In genomic region chr2:121659933-121660332, GRCh38 we compare ENCODE assay signal across 1 cellular context.
TF ChIP-seq lines count a peak whose summit lies in the region.

No MANE protein-coding gene starts in this region.

TF ChIP-seq in HepG2, 621 proteins besides CTCF, POLR2A, EP300 and RAD21 (continued from another document and continues in another):
- TF ChIP-seq ARID3A (IDR thresholded peaks at IDR 0.05; ENCODE audit: low read depth, low read length) (no peak), FOXA1 (IDR thresholded peaks at IDR 0.05) (no peak), FOXA1 (CRISPR knock-in tag; IDR thresholded peaks at IDR 0.05) (no peak), RNF2 (conservative IDR thresholded peaks at IDR 0.05; ENCODE audit: low read depth) (no peak), ZBTB26 (CRISPR knock-in tag; IDR thresholded peaks at IDR 0.05; ENCODE audit: borderline replicate concordance) (peak; percentile 99), ZNF18 (CRISPR knock-in tag; IDR thresholded peaks at IDR 0.05; ENCODE audit: insufficient replicate concordance) (peak; percentile 52), RXRB (CRISPR knock-in tag; IDR thresholded peaks at IDR 0.05; ENCODE audit: borderline replicate concordance) (peak; percentile 83), ZNF780A (CRISPR knock-in tag; IDR thresholded peaks at IDR 0.05) (no peak), MYC (CRISPR knock-in tag; IDR thresholded peaks at IDR 0.05; ENCODE audit: borderline replicate concordance) (no peak), ZNF607 (CRISPR knock-in tag; IDR thresholded peaks at IDR 0.05; ENCODE audit: borderline replicate concordance) (peak; percentile 57; the same call in 1 of the 2 replicates), MAX (IDR thresholded peaks at IDR 0.05) (peak; percentile 18; the same call in 1 of the 2 replicates), ISX (CRISPR knock-in tag; conservative IDR thresholded peaks at IDR 0.05) (no peak), ZNF232 (CRISPR knock-in tag; IDR thresholded peaks at IDR 0.05; ENCODE audit: borderline replicate concordance) (0 out of 2 replicates have a peak, but pooled peaks have one; percentile 52), THAP9 (CRISPR knock-in tag; IDR thresholded peaks at IDR 0.05; ENCODE audit: borderline replicate concordance) (no peak), HES4 (CRISPR knock-in tag; IDR thresholded peaks at IDR 0.05; ENCODE audit: borderline replicate concordance) (no peak), NR1H2 (CRISPR knock-in tag; IDR thresholded peaks at IDR 0.05; ENCODE audit: borderline replicate concordance, low read depth) (no peak), ZNF343 (CRISPR knock-in tag; IDR thresholded peaks at IDR 0.05) (no peak), KLF9 (CRISPR knock-in tag; IDR thresholded peaks at IDR 0.05; ENCODE audit: low read depth) (no peak), ZBTB3 (CRISPR knock-in tag; IDR thresholded peaks at IDR 0.05; ENCODE audit: borderline replicate concordance, low read depth) (no peak), KLF12 (CRISPR knock-in tag; IDR thresholded peaks at IDR 0.05; ENCODE audit: borderline replicate concordance) (no peak), TBL1XR1 (IDR thresholded peaks at IDR 0.05; ENCODE audit: borderline replicate concordance, low read length, partially characterized antibody) (no peak), KDM2A (CRISPR knock-in tag; IDR thresholded peaks at IDR 0.05; ENCODE audit: borderline replicate concordance, low read depth) (no peak), HMGXB3 (CRISPR knock-in tag; IDR thresholded peaks at IDR 0.05; ENCODE audit: borderline replicate concordance) (no peak), ZSCAN25 (CRISPR knock-in tag; IDR thresholded peaks at IDR 0.05) (no peak; the same call in 1 of the 2 replicates), TRAFD1 (CRISPR knock-in tag; IDR thresholded peaks at IDR 0.05; ENCODE audit: borderline replicate concordance) (no peak), SP5 (CRISPR knock-in tag; IDR thresholded peaks at IDR 0.05; ENCODE audit: borderline replicate concordance, low read depth) (no peak), SP4 (CRISPR knock-in tag; IDR thresholded peaks at IDR 0.05) (no peak), ETV5 (CRISPR knock-in tag; IDR thresholded peaks at IDR 0.05; ENCODE audit: borderline replicate concordance) (peak; percentile 16; the same call in 1 of the 2 replicates), TAF1 (CRISPR knock-in tag; IDR thresholded peaks at IDR 0.05) (no peak), TOE1 (CRISPR knock-in tag; IDR thresholded peaks at IDR 0.05) (no peak), ZNF12 (CRISPR knock-in tag; IDR thresholded peaks at IDR 0.05) (no peak), ZNF33B (CRISPR knock-in tag; IDR thresholded peaks at IDR 0.05) (no peak), ZNF788 (CRISPR knock-in tag; IDR thresholded peaks at IDR 0.05; ENCODE audit: borderline replicate concordance) (no peak), ZNF549 (CRISPR knock-in tag; IDR thresholded peaks at IDR 0.05) (no peak), ZBTB2 (CRISPR knock-in tag; IDR thresholded peaks at IDR 0.05; ENCODE audit: low read depth) (no peak), ZNF260 (CRISPR knock-in tag; IDR thresholded peaks at IDR 0.05; ENCODE audit: borderline replicate concordance, low read depth) (no peak), ZNF839 (CRISPR knock-in tag; IDR thresholded peaks at IDR 0.05; ENCODE audit: borderline replicate concordance) (no peak), ZNF644 (CRISPR knock-in tag; IDR thresholded peaks at IDR 0.05; ENCODE audit: low read depth) (0 out of 2 replicates have a peak, but pooled peaks have one; percentile 12), ESRRA (CRISPR knock-in tag; IDR thresholded peaks at IDR 0.05; ENCODE audit: low read depth) (no peak), ZNF383 (CRISPR knock-in tag; IDR thresholded peaks at IDR 0.05; ENCODE audit: borderline replicate concordance) (no peak), AKAP8 (CRISPR knock-in tag; IDR thresholded peaks at IDR 0.05) (no peak), ZNF740 (CRISPR knock-in tag; IDR thresholded peaks at IDR 0.05) (no peak), MED1 (CRISPR knock-in tag; IDR thresholded peaks at IDR 0.05) (peak; percentile 86), ZNF672 (CRISPR knock-in tag; IDR thresholded peaks at IDR 0.05) (no peak), ZSCAN30 (CRISPR knock-in tag; IDR thresholded peaks at IDR 0.05) (no peak), ZNF441 (CRISPR knock-in tag; IDR thresholded peaks at IDR 0.05; ENCODE audit: borderline replicate concordance) (peak; percentile 19; the same call in 1 of the 2 replicates), FOXA3 (CRISPR knock-in tag; IDR thresholded peaks at IDR 0.05) (peak; percentile 67), MTF1 (CRISPR knock-in tag; IDR thresholded peaks at IDR 0.05) (no peak), SIN3B (IDR thresholded peaks at IDR 0.05; ENCODE audit: low read length) (no peak), ZEB1 (IDR thresholded peaks at IDR 0.05; ENCODE audit: insufficient replicate concordance, low read depth) (no peak), ZNF724P (CRISPR knock-in tag; IDR thresholded peaks at IDR 0.05; ENCODE audit: borderline replicate concordance) (no peak), FOXP4 (CRISPR knock-in tag; IDR thresholded peaks at IDR 0.05) (peak; percentile 63)
